In the genomic region with DNA sequence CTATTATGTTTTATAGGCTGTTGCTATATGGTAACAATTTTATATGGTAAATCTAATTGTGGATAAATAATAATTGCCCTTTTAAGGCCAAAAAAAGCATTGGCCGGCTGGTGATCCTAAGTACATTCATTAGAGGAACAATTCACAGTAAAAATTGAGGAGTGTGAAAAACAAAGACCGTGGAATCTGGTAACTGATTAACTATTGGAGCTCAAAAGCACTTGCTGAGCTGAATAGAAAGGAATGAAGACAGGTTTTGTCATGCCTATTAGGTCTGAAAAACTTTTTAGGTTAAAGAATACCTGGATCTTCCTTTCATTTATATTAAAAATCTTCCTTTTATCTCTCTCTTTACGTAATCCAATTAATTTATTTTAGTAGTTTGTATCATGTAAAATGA, we compare ENCODE assay signal across 18 cellular contexts. TPM values are rescaled to one million over a fixed set of nuclear protein-coding genes. Genes with fewer than 3 reads are reported as not detected.
A peak's percentile ranks its signal among the peaks of the same experiment; 100 is the strongest.
DNase-seq lines count a peak whose midpoint lies in the region; ATAC-seq and TF ChIP-seq lines count a peak whose summit lies in the region.
"Had no signal": no experiment of that assay in that cellular context is flagged by ENCODE, and none has a peak within 500 bp of the region (broad histone marks: within the 10 kb centered on the region; RNA-seq: fewer than 3 reads in every experiment).

No MANE protein-coding gene starts in this region.

- H2AFZ ChIP-seq in mammary epithelial cell (ENCODE audit: low read depth, low read length) (no peak overlapping the region), smooth muscle cell (ENCODE audit: low read depth) (no peak overlapping the region)

- peaks cover 31% of the 10 kb centered on the region for H3K4me1 ChIP-seq in mammary epithelial cell (ENCODE audit: insufficient read depth, low read length)
- peaks cover 27% of the 10 kb centered on the region for H3K4me1 ChIP-seq in smooth muscle cell (ENCODE audit: low read depth)
- H3K4me1 ChIP-seq: BE2C, gastrocnemius medialis, prostate gland had no signal

- H4K20me1 ChIP-seq in mammary epithelial cell (ENCODE audit: insufficient read depth, low read length), result no peaks in the 10 kb centered on the region
- H4K20me1 ChIP-seq in smooth muscle cell (ENCODE audit: low read depth), result no peaks in the 10 kb centered on the region

- no peak for ATAC-seq in GM19467 (IDR thresholded peaks at IDR 0.05; ENCODE audit: unreplicated experiment)
- no peak for ATAC-seq in GM19397 (IDR thresholded peaks at IDR 0.05; ENCODE audit: unreplicated experiment)
- ATAC-seq: gastrocnemius medialis, T-cell had no signal

- in situ Hi-C loops in mammary epithelial cell (cut with MboI; ENCODE audit: low sequenced_read_pairs in 2 of 2), result no loop called here
- in situ Hi-C loops in KBM-7 (cut with MboI; ENCODE audit: low pct_unique_long_range_greater_than_20kb, low sequenced_read_pairs), result no loop called here

- H3K9ac ChIP-seq in mammary epithelial cell (ENCODE audit: insufficient read depth, low read length) (peak overlapping the region; percentile 81), smooth muscle cell (ENCODE audit: low read depth) (no peak overlapping the region)

- no TSS peak for BruUV-seq in mammary epithelial cell (replicated peaks; lab: Mats Ljungman, UMichigan)

- H3K27me3 ChIP-seq in mammary epithelial cell (ENCODE audit: insufficient read depth, low read length) (no peaks in the 10 kb centered on the region), smooth muscle cell (ENCODE audit: low read depth) (no peaks in the 10 kb centered on the region)
- H3K27me3 ChIP-seq: BE2C, gastrocnemius medialis had no signal

- H3K27ac ChIP-seq in mammary epithelial cell (ENCODE audit: insufficient read depth, low read depth, low read length) (peak overlapping the region; percentile 83), smooth muscle cell (ENCODE audit: low read depth) (peak overlapping the region; percentile 52)
- H3K27ac ChIP-seq: gastrocnemius medialis, prostate gland had no signal

- H3K4me2 ChIP-seq in mammary epithelial cell (ENCODE audit: insufficient read depth, low read depth, low read length) (peak overlapping the region; percentile 89), smooth muscle cell (peak overlapping the region; percentile 47)

- H3K9me3 ChIP-seq in mammary epithelial cell (replicated peaks; ENCODE audit: insufficient read depth, low read length) (no peaks in the 10 kb centered on the region), smooth muscle cell (replicated peaks; ENCODE audit: low read depth) (no peaks in the 10 kb centered on the region)
- H3K9me3 ChIP-seq: BE2C, gastrocnemius medialis, prostate gland had no signal

- WGBS in mammary epithelial cell (ENCODE audit: low coverage, missing lambda C conversion rate), result 2% methylated on average over 3 of the region's 3 CpGs
- WGBS in smooth muscle cell (ENCODE audit: low lambda C conversion rate), result 61% methylated on average over 3 of the region's 3 CpGs

- intact Hi-C loops in mammary epithelial cell (cut with micrococcal nuclease), result loop anchor here (1.0 kb wide), 4 partner anchors 19 to 100 kb away; partner anchors contain the start of gene RBBP8

- TF ChIP-seq CTCF in mammary epithelial cell (conservative IDR thresholded peaks at IDR 0.05 in 1 of 2, IDR thresholded peaks at IDR 0.05 in 1 of 2; ENCODE audit: extremely low read depth in 1 of 2, insufficient read depth in 1 of 2, low read depth in 1 of 2, low read length in 2 of 2), result no peak
- no peak for TF ChIP-seq CTCF in smooth muscle cell (IDR thresholded peaks at IDR 0.05; ENCODE audit: borderline replicate concordance, insufficient read depth, poor library complexity, severe bottlenecking)

- peaks cover 51% of the 10 kb centered on the region for H3K79me2 ChIP-seq in mammary epithelial cell (ENCODE audit: insufficient read depth, low read length)
- no peaks in the 10 kb centered on the region for H3K79me2 ChIP-seq in smooth muscle cell (ENCODE audit: low read depth)

- H3K4me3 ChIP-seq in mammary epithelial cell (replicated peaks in 1 of 3; ENCODE audit: insufficient read depth in 1 of 3, low read depth in 2 of 3, low read length in 3 of 3) (peak overlapping the region; percentile 41 to 99 (median 83)), smooth muscle cell (peak overlapping the region; percentile 27)
- H3K4me3 ChIP-seq: gastrocnemius medialis had no signal

- H3K36me3 ChIP-seq in mammary epithelial cell (ENCODE audit: insufficient read depth, low read length), result peaks cover 9% of the 10 kb centered on the region
- H3K36me3 ChIP-seq in smooth muscle cell (ENCODE audit: low read depth), result no peaks in the 10 kb centered on the region
- H3K36me3 ChIP-seq: BE2C, gastrocnemius medialis, prostate gland had no signal

- DNase-seq in HT-29 (ENCODE audit: low spot score), result peak; percentile 41
- DNase-seq in mammary epithelial cell, result peak; percentile 32
- DNase-seq in kidney tubule cell (ENCODE audit: low spot score), result peak; percentile 80
- no peak for DNase-seq in smooth muscle cell (lab: John Stamatoyannopoulos, UW; ENCODE audit: unreplicated experiment)
- DNase-seq in Kasumi-1 (lab: John Stamatoyannopoulos, UW), result no peak
- DNase-seq in KBM-7, result no peak
- DNase-seq: activated CD4-positive, CD25-positive, alpha-beta regulatory T cell; activated effector memory CD4-positive, alpha-beta T cell treated with Interleukin-2 at 50 U/mL for 16 hours; BE2C; gastrocnemius medialis; GOT3; islet precursor cell; naive B cell; NCI-H2081 treated with DMSO at 0.1 percent for 48 hours; T-cell had no signal

- dilution Hi-C loops in mammary epithelial cell (cut with HindIII; ENCODE audit: low sequenced_read_pairs), result loop anchor here (5.0 kb wide), 1 partner anchor 57 kb away; no protein-coding TSS in a partner anchor

- H3F3A ChIP-seq in smooth muscle cell (ENCODE audit: low read depth), result no peaks in the 10 kb centered on the region

- CTCF ChIA-PET in mammary epithelial cell (lab: Charles Lee; ENCODE audit: low non-redundant PET), result no interaction called here

RNA-seq across cellular contexts. Expression of gene RBBP8, which starts 18.5 kb away (rescaled TPM):
- total RNA-seq in HT-29 (2014; rRNA removed; shearing (Covaris generic)), result 16.4 and 17.2 TPM in 2 replicates
- total RNA-seq in mammary epithelial cell (100 to 1,000 TPM; 165 to 692 TPM), smooth muscle cell (29.5 and 39.3 TPM in 2 replicates)
- polyA plus RNA-seq in mammary epithelial cell (91.8 TPM), smooth muscle cell (11.7 and 14.4 TPM in 2 replicates)
- 59.2 TPM for polyA minus RNA-seq in mammary epithelial cell

Comparison
In these comparisons a context has a peak if more than half of its experiments do, and no peak if none do; other contexts are left out.
1. DNase-seq: peak in HT-29 (single experiment), mammary epithelial cell (single experiment) and kidney tubule cell (single experiment); none in smooth muscle cell (single experiment), Kasumi-1 (0 of 2) and KBM-7 (single experiment).